ENCODE assay signal across 8 cellular contexts in genomic region chr6:39102024-39102820, GRCh38.
DNase-seq lines count a peak whose midpoint lies in the region; ATAC-seq and TF ChIP-seq lines count a peak whose summit lies in the region.

No MANE protein-coding gene starts in this region.

- no peak overlapping the region for H3K4me3 ChIP-seq in AG09309 (ENCODE audit: control insufficient read depth, low read depth, low read length)
- no peak overlapping the region for H3K4me3 ChIP-seq in fibroblast of pulmonary artery (replicated peaks; ENCODE audit: low read depth, low read length)
- H3K4me3 ChIP-seq in retinal pigment epithelial cell (ENCODE audit: low read length) = no peak overlapping the region

- ATAC-seq in GM21367 (IDR thresholded peaks at IDR 0.05; ENCODE audit: unreplicated experiment) (peak; percentile 38), GM19467 (IDR thresholded peaks at IDR 0.05; ENCODE audit: unreplicated experiment) (no peak)

- DNase-seq in AG09309 (ENCODE audit: low read depth) = peak; percentile 21
- DNase-seq in NCI-H748 (lab: John Stamatoyannopoulos, UW; ENCODE audit: unreplicated experiment) = peak; percentile 59
- DNase-seq in fibroblast of pulmonary artery (ENCODE audit: low read depth) = peak; percentile 81
- no peak for DNase-seq in retinal pigment epithelial cell (ENCODE audit: low read depth)
- DNase-seq in Kasumi-1 (lab: John Stamatoyannopoulos, UW) = no peak
- DNase-seq in middle frontal gyrus (ENCODE audit: extremely low spot score, low spot score) = no peak

- TF ChIP-seq CTCF in AG09309 (IDR thresholded peaks at IDR 0.05; ENCODE audit: control insufficient read depth, insufficient read depth, low read depth, low read length, missing control alignments) (peak; percentile 34), fibroblast of pulmonary artery (IDR thresholded peaks at IDR 0.05; ENCODE audit: low read length, missing control alignments) (peak; percentile 55), retinal pigment epithelial cell (conservative IDR thresholded peaks at IDR 0.05; ENCODE audit: low read depth, low read length) (peak; percentile 59)

Comparison
In these comparisons a context has a peak if more than half of its experiments do, and no peak if none do; other contexts are left out.
1. DNase-seq: peak in AG09309 (single experiment), NCI-H748 (single experiment) and fibroblast of pulmonary artery (single experiment); none in retinal pigment epithelial cell (single experiment), Kasumi-1 (0 of 2) and middle frontal gyrus (single experiment).
2. Peak in every context shown above with its lines, with median percentiles within 50 percentile points of each other: CTCF ChIP-seq.